ENCODE assay signal across 1 cellular context in the genomic region with DNA sequence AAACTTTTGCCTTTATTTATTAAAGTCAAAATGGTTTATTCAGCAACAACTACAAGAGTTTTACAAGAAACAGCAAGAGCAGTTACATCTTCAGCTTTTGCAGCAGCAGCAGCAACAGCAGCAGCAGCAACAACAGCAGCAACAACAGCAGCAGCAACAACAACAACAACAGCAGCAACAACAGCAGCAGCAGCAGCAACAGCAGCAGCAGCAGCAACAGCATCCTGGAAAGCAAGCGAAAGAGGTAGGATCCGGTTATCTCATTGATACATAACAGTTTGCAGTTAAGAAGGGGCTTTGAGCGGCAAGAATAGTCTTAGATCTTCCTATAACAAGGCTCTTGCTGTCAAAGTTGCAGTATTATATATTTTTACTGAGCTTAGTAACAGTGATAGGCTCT.
TF ChIP-seq lines count a peak whose summit lies in the region.

No MANE protein-coding gene starts in this region.

TF ChIP-seq in GM12878, 131 proteins besides CTCF, POLR2A, EP300 and RAD21 (continued from another document):
- TF ChIP-seq, protein P1, sequence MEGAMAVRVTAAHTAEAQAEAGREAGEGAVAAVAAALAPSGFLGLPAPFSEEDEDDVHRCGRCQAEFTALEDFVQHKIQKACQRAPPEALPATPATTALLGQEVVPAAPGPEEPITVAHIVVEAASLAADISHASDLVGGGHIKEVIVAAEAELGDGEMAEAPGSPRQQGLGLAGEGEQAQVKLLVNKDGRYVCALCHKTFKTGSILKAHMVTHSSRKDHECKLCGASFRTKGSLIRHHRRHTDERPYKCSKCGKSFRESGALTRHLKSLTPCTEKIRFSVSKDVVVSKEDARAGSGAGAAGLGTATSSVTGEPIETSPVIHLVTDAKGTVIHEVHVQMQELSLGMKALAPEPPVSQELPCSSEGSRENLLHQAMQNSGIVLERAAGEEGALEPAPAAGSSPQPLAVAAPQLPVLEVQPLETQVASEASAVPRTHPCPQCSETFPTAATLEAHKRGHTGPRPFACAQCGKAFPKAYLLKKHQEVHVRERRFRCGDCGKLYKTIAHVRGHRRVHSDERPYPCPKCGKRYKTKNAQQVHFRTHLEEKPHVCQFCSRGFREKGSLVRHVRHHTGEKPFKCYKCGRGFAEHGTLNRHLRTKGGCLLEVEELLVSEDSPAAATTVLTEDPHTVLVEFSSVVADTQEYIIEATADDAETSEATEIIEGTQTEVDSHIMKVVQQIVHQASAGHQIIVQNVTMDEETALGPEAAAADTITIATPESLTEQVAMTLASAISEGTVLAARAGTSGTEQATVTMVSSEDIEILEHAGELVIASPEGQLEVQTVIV (IDR thresholded peaks at IDR 0.05; ENCODE audit: borderline replicate concordance, partially characterized antibody), result no peak
- TF ChIP-seq, protein P2, sequence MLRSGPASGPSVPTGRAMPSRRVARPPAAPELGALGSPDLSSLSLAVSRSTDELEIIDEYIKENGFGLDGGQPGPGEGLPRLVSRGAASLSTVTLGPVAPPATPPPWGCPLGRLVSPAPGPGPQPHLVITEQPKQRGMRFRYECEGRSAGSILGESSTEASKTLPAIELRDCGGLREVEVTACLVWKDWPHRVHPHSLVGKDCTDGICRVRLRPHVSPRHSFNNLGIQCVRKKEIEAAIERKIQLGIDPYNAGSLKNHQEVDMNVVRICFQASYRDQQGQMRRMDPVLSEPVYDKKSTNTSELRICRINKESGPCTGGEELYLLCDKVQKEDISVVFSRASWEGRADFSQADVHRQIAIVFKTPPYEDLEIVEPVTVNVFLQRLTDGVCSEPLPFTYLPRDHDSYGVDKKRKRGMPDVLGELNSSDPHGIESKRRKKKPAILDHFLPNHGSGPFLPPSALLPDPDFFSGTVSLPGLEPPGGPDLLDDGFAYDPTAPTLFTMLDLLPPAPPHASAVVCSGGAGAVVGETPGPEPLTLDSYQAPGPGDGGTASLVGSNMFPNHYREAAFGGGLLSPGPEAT (IDR thresholded peaks at IDR 0.05; ENCODE audit: low read depth), result no peak
- TF ChIP-seq CHD4 (IDR thresholded peaks at IDR 0.05) (no peak), TAF1 (IDR thresholded peaks at IDR 0.05; ENCODE audit: borderline replicate concordance, low read depth, low read length) (no peak), ZNF207 (IDR thresholded peaks at IDR 0.05; ENCODE audit: borderline replicate concordance) (no peak), ZBED1 (IDR thresholded peaks at IDR 0.05; ENCODE audit: borderline replicate concordance) (no peak), YBX1 (IDR thresholded peaks at IDR 0.05) (no peak), NR2F1 (conservative IDR thresholded peaks at IDR 0.05) (no peak)
- TF ChIP-seq, protein P3, sequence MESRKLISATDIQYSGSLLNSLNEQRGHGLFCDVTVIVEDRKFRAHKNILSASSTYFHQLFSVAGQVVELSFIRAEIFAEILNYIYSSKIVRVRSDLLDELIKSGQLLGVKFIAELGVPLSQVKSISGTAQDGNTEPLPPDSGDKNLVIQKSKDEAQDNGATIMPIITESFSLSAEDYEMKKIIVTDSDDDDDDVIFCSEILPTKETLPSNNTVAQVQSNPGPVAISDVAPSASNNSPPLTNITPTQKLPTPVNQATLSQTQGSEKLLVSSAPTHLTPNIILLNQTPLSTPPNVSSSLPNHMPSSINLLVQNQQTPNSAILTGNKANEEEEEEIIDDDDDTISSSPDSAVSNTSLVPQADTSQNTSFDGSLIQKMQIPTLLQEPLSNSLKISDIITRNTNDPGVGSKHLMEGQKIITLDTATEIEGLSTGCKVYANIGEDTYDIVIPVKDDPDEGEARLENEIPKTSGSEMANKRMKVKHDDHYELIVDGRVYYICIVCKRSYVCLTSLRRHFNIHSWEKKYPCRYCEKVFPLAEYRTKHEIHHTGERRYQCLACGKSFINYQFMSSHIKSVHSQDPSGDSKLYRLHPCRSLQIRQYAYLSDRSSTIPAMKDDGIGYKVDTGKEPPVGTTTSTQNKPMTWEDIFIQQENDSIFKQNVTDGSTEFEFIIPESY (IDR thresholded peaks at IDR 0.05), result no peak
TF ChIP-seq in GM12878: peak in this region for 0.
